Comparison of ENCODE assay signal across 1 cellular context in genomic region chr12:114744696-114745095, GRCh38.
TF ChIP-seq lines count a peak whose summit lies in the region.

No MANE protein-coding gene starts in this region.

TF ChIP-seq in GM23338, 12 proteins besides CTCF, POLR2A, EP300 and RAD21 (continued from another document):
- TF ChIP-seq ZNF462 (CRISPR knock-in tag; IDR thresholded peaks at IDR 0.05) (no peak), ZNF331 (CRISPR knock-in tag; IDR thresholded peaks at IDR 0.05; ENCODE audit: low read depth) (no peak), POLR2AphosphoS5 (IDR thresholded peaks at IDR 0.05; ENCODE audit: low read depth) (no peak), REST (IDR thresholded peaks at IDR 0.05; ENCODE audit: unreplicated experiment) (no peak), EZH2phosphoT487 (IDR thresholded peaks at IDR 0.05; ENCODE audit: unreplicated experiment) (no peak), ETS1 (IDR thresholded peaks at IDR 0.05) (no peak), NANOG (IDR thresholded peaks at IDR 0.05; ENCODE audit: borderline replicate concordance) (no peak), EZH2 (IDR thresholded peaks at IDR 0.05; ENCODE audit: low read depth, unreplicated experiment) (no peak), ZNF114 (CRISPR knock-in tag; IDR thresholded peaks at IDR 0.05) (no peak), CREB1 (CRISPR knock-in tag; IDR thresholded peaks at IDR 0.05; ENCODE audit: low read depth) (no peak)
